In the genomic region with DNA sequence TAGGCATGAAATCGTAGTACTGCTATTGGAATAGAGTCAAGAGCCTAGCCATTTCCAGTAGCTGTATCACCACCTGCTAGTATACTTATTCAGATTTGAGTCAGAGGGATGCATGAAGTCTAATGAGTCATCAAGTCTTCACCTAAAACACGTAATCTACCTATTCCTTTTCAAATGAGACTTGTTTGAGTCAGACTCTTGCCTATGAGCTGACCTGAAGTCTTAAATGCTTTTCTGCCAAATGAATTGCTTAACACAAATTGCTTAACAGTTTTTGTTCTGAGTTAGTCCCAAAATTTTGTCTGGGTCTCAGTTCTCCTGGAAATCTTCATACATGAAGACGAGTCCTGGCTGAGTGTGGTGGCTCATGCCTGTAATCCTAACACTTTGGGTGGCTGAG, we compare ENCODE assay signal across 13 cellular contexts.
DNase-seq lines count a peak whose midpoint lies in the region; ATAC-seq and TF ChIP-seq lines count a peak whose summit lies in the region.
"Had no signal": no experiment of that assay in that cellular context is flagged by ENCODE, and none has a peak within 500 bp of the region (broad histone marks: within the 10 kb centered on the region; RNA-seq: fewer than 3 reads in every experiment).

No MANE protein-coding gene starts in this region.

- no peaks in the 10 kb centered on the region for H3K27me3 Mint-ChIP-seq in activated T-cell treated with anti-CD3 and anti-CD28 coated beads, Interleukin-2, amount 50 U/mL, for 4 hours (ENCODE audit: low read depth)
- H3K27me3 Mint-ChIP-seq: activated CD8-positive, alpha-beta memory T cell treated with anti-CD3 and anti-CD28 coated beads, Interleukin-2, amount 10 ng/mL, durations not matched to agents 7 days and 5 days; naive thymus-derived CD4-positive, alpha-beta T cell had no signal

- H3K36me3 ChIP-seq in RWPE2 (ENCODE audit: low read depth), result no peaks in the 10 kb centered on the region

- no peaks in the 10 kb centered on the region for H3K27me3 ChIP-seq in RWPE2 (ENCODE audit: insufficient read depth, poor library complexity, severe bottlenecking)
- H3K27me3 ChIP-seq in foreskin keratinocyte, result no peaks in the 10 kb centered on the region
- H3K27me3 ChIP-seq: body of pancreas had no signal

- peak overlapping the region; percentile 66 for H3K27ac ChIP-seq in RWPE2 (ENCODE audit: poor library complexity, severe bottlenecking)
- peak overlapping the region; percentile 5 for H3K27ac ChIP-seq in foreskin keratinocyte
- H3K27ac ChIP-seq: body of pancreas had no signal

- DNase-seq in activated T-cell treated with anti-CD3 and anti-CD28 coated beads, Interleukin-2, amount 50 U/mL, for 4 hours, result no peak
- DNase-seq in activated T-cell treated with anti-CD3 and anti-CD28 coated beads for 4 hours (no peak), RWPE2 (ENCODE audit: low spot score) (no peak), foreskin keratinocyte (peak; percentile 93 to 97), posterior cingulate gyrus (no peak), iPS-NIHi7 (ENCODE audit: extremely low spot score) (no peak)
- DNase-seq in stimulated activated naive CD8-positive, alpha-beta T cell treated with anti-CD3 and anti-CD28 coated beads, Interleukin-15, Interleukin-2, amounts not matched to agents 100 U/mL and 50 U/mL, for 24 hours, result no peak
- DNase-seq: activated CD8-positive, alpha-beta memory T cell treated with anti-CD3 and anti-CD28 coated beads, Interleukin-2, amount 10 ng/mL, durations not matched to agents 7 days and 5 days; body of pancreas; DMS79 treated with DMSO at 0.1 percent for 48 hours; naive thymus-derived CD4-positive, alpha-beta T cell; T-helper 9 cell had no signal

- peaks cover 7% of the 10 kb centered on the region for H3K9me3 Mint-ChIP-seq in activated T-cell treated with anti-CD3 and anti-CD28 coated beads, Interleukin-2, amount 50 U/mL, for 4 hours

- no peak for TF ChIP-seq CTCF in RWPE2 (IDR thresholded peaks at IDR 0.05; ENCODE audit: poor library complexity, severe bottlenecking)
- no peak for TF ChIP-seq CTCF in foreskin keratinocyte (conservative IDR thresholded peaks at IDR 0.05)

- H3K36me3 Mint-ChIP-seq in activated T-cell treated with anti-CD3 and anti-CD28 coated beads, Interleukin-2, amount 50 U/mL, for 4 hours (ENCODE audit: insufficient read depth), result no peaks in the 10 kb centered on the region
- H3K36me3 Mint-ChIP-seq: activated CD8-positive, alpha-beta memory T cell treated with anti-CD3 and anti-CD28 coated beads, Interleukin-2, amount 10 ng/mL, durations not matched to agents 7 days and 5 days; naive thymus-derived CD4-positive, alpha-beta T cell had no signal

- H3K4me3 Mint-ChIP-seq in activated T-cell treated with anti-CD3 and anti-CD28 coated beads, Interleukin-2, amount 50 U/mL, for 4 hours, result no peak overlapping the region
- H3K4me3 Mint-ChIP-seq: activated CD8-positive, alpha-beta memory T cell treated with anti-CD3 and anti-CD28 coated beads, Interleukin-2, amount 10 ng/mL, durations not matched to agents 7 days and 5 days; naive thymus-derived CD4-positive, alpha-beta T cell had no signal

- no peaks in the 10 kb centered on the region for H3K4me1 Mint-ChIP-seq in activated T-cell treated with anti-CD3 and anti-CD28 coated beads, Interleukin-2, amount 50 U/mL, for 4 hours (ENCODE audit: low read depth)
- H3K4me1 Mint-ChIP-seq: activated CD8-positive, alpha-beta memory T cell treated with anti-CD3 and anti-CD28 coated beads, Interleukin-2, amount 10 ng/mL, durations not matched to agents 7 days and 5 days; naive thymus-derived CD4-positive, alpha-beta T cell had no signal

- no peak overlapping the region for H3K4me3 ChIP-seq in RWPE2 (ENCODE audit: severe bottlenecking)
- H3K4me3 ChIP-seq: body of pancreas had no signal

- no peaks in the 10 kb centered on the region for H3K9me3 ChIP-seq in RWPE2 (ENCODE audit: severe bottlenecking)
- H3K9me3 ChIP-seq: body of pancreas had no signal

- H3K4me1 ChIP-seq in RWPE2 (ENCODE audit: insufficient read depth, poor library complexity, severe bottlenecking) (peaks cover 13% of the 10 kb centered on the region), foreskin keratinocyte (peaks cover 6% of the 10 kb centered on the region)
- H3K4me1 ChIP-seq: body of pancreas had no signal

- intact Hi-C loops in posterior cingulate gyrus (cut with DNase I), result no loop called here

- ATAC-seq in activated T-cell treated with anti-CD3 and anti-CD28 coated beads, Interleukin-2, amount 50 U/mL, for 4 hours, result peak; percentile 88 to 93
- ATAC-seq in RWPE2 (ENCODE audit: low read depth) (peak; percentile 99), foreskin keratinocyte (peak; percentile 99), GM21786 (IDR thresholded peaks at IDR 0.05; ENCODE audit: unreplicated experiment) (no peak)
- ATAC-seq in stimulated activated naive CD8-positive, alpha-beta T cell treated with anti-CD3 and anti-CD28 coated beads, Interleukin-15, Interleukin-2, amounts not matched to agents 100 U/mL and 50 U/mL, for 24 hours, result peak; percentile 71
- ATAC-seq: activated CD8-positive, alpha-beta memory T cell treated with anti-CD3 and anti-CD28 coated beads, Interleukin-2, amount 10 ng/mL, durations not matched to agents 7 days and 5 days; body of pancreas; naive thymus-derived CD4-positive, alpha-beta T cell had no signal

Comparison
In these comparisons a context has a peak if more than half of its experiments do, and no peak if none do; other contexts are left out.
1. DNase-seq: peak in foreskin keratinocyte (2 of 2); none in activated T-cell treated with anti-CD3 and anti-CD28 coated beads, Interleukin-2, amount 50 U/mL, for 4 hours (single experiment), activated T-cell treated with anti-CD3 and anti-CD28 coated beads for 4 hours (single experiment), RWPE2 (single experiment), stimulated activated naive CD8-positive, alpha-beta T cell treated with anti-CD3 and anti-CD28 coated beads, Interleukin-15, Interleukin-2, amounts not matched to agents 100 U/mL and 50 U/mL, for 24 hours (single experiment), posterior cingulate gyrus (0 of 10) and iPS-NIHi7 (single experiment).